1 cellular context compared by ENCODE assay signal in the genomic region with DNA sequence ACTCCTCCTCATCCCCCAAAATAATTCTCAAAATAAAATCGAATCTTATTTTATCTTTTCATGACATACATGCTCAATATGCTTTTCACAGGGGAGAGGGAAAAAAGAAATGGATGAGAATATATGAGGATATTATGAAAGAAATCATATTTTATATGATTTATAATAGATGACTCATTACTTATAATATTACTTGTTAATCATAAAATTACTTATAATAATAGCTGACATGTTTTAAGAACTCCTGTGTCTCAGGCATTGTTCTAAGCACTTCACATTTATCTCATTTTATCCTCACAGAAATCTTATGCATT.
TF ChIP-seq lines count a peak whose summit lies in the region.

No MANE protein-coding gene starts in this region.

TF ChIP-seq in A549, 52 proteins besides CTCF, POLR2A, EP300 and RAD21:
- TF ChIP-seq HOXB5 (CRISPR knock-in tag; IDR thresholded peaks at IDR 0.05) (no peak), CHD4 (IDR thresholded peaks at IDR 0.05; ENCODE audit: borderline replicate concordance) (no peak), FOSL2 (IDR thresholded peaks at IDR 0.05) (no peak), FOSL2 (CRISPR knock-in tag; IDR thresholded peaks at IDR 0.05) (peak; percentile 55; the same call in 1 of the 2 replicates)
